8 cellular contexts compared by ENCODE assay signal in the genomic region with DNA sequence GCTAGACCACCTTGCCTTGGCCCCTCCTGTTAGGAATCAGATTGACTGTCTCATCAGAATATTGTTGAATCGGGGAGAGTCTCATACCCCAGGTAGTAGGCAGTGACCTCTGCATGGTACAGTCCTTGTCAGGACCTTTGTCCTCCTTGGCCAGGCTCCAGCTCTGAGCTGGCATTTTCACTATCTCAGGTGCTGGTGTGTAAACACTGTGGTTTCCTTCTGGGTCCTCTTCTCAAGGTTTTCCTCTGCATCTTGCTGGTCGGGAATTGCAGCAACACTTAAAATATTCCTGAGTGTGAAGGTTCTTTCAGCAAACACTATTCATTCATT.
DNase-seq lines count a peak whose midpoint lies in the region; ATAC-seq, FAIRE-seq and TF ChIP-seq lines count a peak whose summit lies in the region.
"Not testable (repeated sequence)": the region's sequence is repeated elsewhere in the genome, so short reads cannot be mapped to it uniquely, and the experiment has no call there.

No MANE protein-coding gene starts in this region.

- H2BK120ac ChIP-seq in IMR-90 (ENCODE audit: low read depth, low read length) = not testable (repeated sequence)

- TF ChIP-seq CTCF in IMR-90 (conservative IDR thresholded peaks at IDR 0.05; ENCODE audit: low read depth, low read length); Peyer's patch (IDR thresholded peaks at IDR 0.05); K562 (IDR thresholded peaks at IDR 0.05 in 2 of 3, conservative IDR thresholded peaks at IDR 0.05 in 1 of 3; ENCODE audit: insufficient read depth in 2 of 3, low read depth in 1 of 3, low read length in 3 of 3); right lobe of liver (IDR thresholded peaks at IDR 0.05); parathyroid adenoma (IDR thresholded peaks at IDR 0.05); upper lobe of right lung (IDR thresholded peaks at IDR 0.05): not testable (repeated sequence)

- not testable (repeated sequence) for H3K4me1 ChIP-seq in IMR-90 (ENCODE audit: control insufficient read depth, insufficient read depth, low read length); Peyer's patch; K562 (replicated peaks in 1 of 2; ENCODE audit: control insufficient read depth in 2 of 2, insufficient read depth in 2 of 2, low read length in 2 of 2); right lobe of liver; upper lobe of right lung
- peaks cover 41% of the 10 kb centered on the region for H3K4me1 ChIP-seq in parathyroid adenoma

- intact Hi-C loops in IMR-90 (cut with micrococcal nuclease); K562 (cut with micrococcal nuclease); left ventricle myocardium superior (cut with micrococcal nuclease); right lobe of liver (cut with DNase I); upper lobe of right lung (cut with DNase I): not testable (repeated sequence)

- not testable (repeated sequence) for H3K4ac ChIP-seq in IMR-90 (ENCODE audit: low read depth, low read length)

- H2AK9ac ChIP-seq in IMR-90 (replicated peaks; ENCODE audit: low read depth, low read length, poor library complexity) = not testable (repeated sequence)

- H3K56ac ChIP-seq in IMR-90 (ENCODE audit: extremely low read depth, insufficient read depth, low read length) = not testable (repeated sequence)

- TF ChIP-seq RAD21 in IMR-90 (IDR thresholded peaks at IDR 0.05; ENCODE audit: low read length); K562 (CRISPR knock-in tag; conservative IDR thresholded peaks at IDR 0.05 in 1 of 2, IDR thresholded peaks at IDR 0.05 in 1 of 2): not testable (repeated sequence)

- H3K36me3 ChIP-seq in IMR-90 (ENCODE audit: control insufficient read depth, insufficient read depth, low read length); Peyer's patch; K562 (ENCODE audit: control insufficient read depth, insufficient read depth, low read length); right lobe of liver; parathyroid adenoma (ENCODE audit: control insufficient read depth, insufficient read depth, low read length); upper lobe of right lung: not testable (repeated sequence)

- not testable (repeated sequence) for ATAC-seq in IMR-90 (ENCODE audit: low read depth); K562; upper lobe of right lung
- peak; percentile 50 for ATAC-seq in left ventricle myocardium superior
- peak; percentile 90 for ATAC-seq in left lobe of liver
- peak; percentile 78 to 82 (median 81) for ATAC-seq in right lobe of liver

- H2AFZ ChIP-seq in IMR-90 (replicated peaks; ENCODE audit: low read length, poor library complexity) = peak overlapping the region; percentile 21
- not testable (repeated sequence) for H2AFZ ChIP-seq in K562 (ENCODE audit: low read depth, low read length)
- H2AFZ ChIP-seq in parathyroid adenoma = peak overlapping the region; percentile 69

- BruUV-seq in IMR-90 (replicated peaks; lab: Mats Ljungman, UMichigan); K562 (replicated peaks; lab: Mats Ljungman, UMichigan): not testable (repeated sequence)

- not testable (repeated sequence) for H2BK20ac ChIP-seq in IMR-90 (ENCODE audit: low read depth, low read length)

- H3K79me1 ChIP-seq in IMR-90 (ENCODE audit: low read depth in 1 of 2, low read length in 2 of 2) = not testable (repeated sequence)

- not testable (repeated sequence) for FAIRE-seq in K562 (lab: Jason Lieb, UNC)

- H3K9me1 ChIP-seq in IMR-90 (ENCODE audit: insufficient read depth, low read length); K562 (ENCODE audit: control insufficient read depth, insufficient read depth, low read length): not testable (repeated sequence)

- not testable (repeated sequence) for H2AK5ac ChIP-seq in IMR-90 (ENCODE audit: low read depth, low read length)

- CTCF ChIA-PET in IMR-90 (lab: Yijun Ruan, JAX); K562 (lab: Yijun Ruan, JAX; ENCODE audit: low intra/inter-chr PET ratio): not testable (repeated sequence)

- H3K79me2 ChIP-seq in K562 (ENCODE audit: control insufficient read depth, insufficient read depth, low read length); parathyroid adenoma: not testable (repeated sequence)

- DNase-seq in IMR-90; K562 (ENCODE audit: extremely low read depth in 1 of 4, low spot score in 3 of 4); left ventricle myocardium superior: not testable (repeated sequence)
- DNase-seq in Peyer's patch = peak in 2 of 3 donors; percentile 69 to 71
- DNase-seq in left lobe of liver (ENCODE audit: low spot score) = peak; percentile 70
- DNase-seq in right lobe of liver = peak in 2 of 3 donors; percentile 50 to 77
- peak; percentile 48 for DNase-seq in upper lobe of right lung

- H4K91ac ChIP-seq in IMR-90 (ENCODE audit: insufficient read depth, low read depth, low read length) = not testable (repeated sequence)

- not testable (repeated sequence) for H4K5ac ChIP-seq in IMR-90 (ENCODE audit: low read depth, low read length)

- not testable (repeated sequence) for H3K4me2 ChIP-seq in IMR-90 (ENCODE audit: low read depth, low read length); K562 (ENCODE audit: insufficient read depth, low read length); parathyroid adenoma (ENCODE audit: low read length)

- H3K9me3 ChIP-seq in IMR-90 (ENCODE audit: control insufficient read depth, insufficient read depth, low read length); Peyer's patch; K562 (replicated peaks; ENCODE audit: control insufficient read depth, insufficient read depth, low read depth, low read length); right lobe of liver; parathyroid adenoma (ENCODE audit: control insufficient read depth, low read length); upper lobe of right lung: not testable (repeated sequence)

- not testable (repeated sequence) for H3K23ac ChIP-seq in IMR-90 (ENCODE audit: low read depth, low read length)

- POLR2A ChIA-PET in IMR-90 (lab: Charles Lee; ENCODE audit: unreplicated experiment); K562 (lab: Yijun Ruan, JAX): not testable (repeated sequence)

- H4K20me1 ChIP-seq in IMR-90 (ENCODE audit: insufficient read depth, low read length); K562 (replicated peaks; ENCODE audit: control insufficient read depth, insufficient read depth, low read length): not testable (repeated sequence)

- H3K14ac ChIP-seq in IMR-90 (replicated peaks; ENCODE audit: low read depth, low read length) = not testable (repeated sequence)

- not testable (repeated sequence) for H4K8ac ChIP-seq in IMR-90 (ENCODE audit: low read depth in 2 of 2, low read length in 2 of 2)

- in situ Hi-C loops in IMR-90 (cut with MboI; ENCODE audit: low sequenced_read_pairs); K562 (cut with MboI): not testable (repeated sequence)

- H3K27ac ChIP-seq in IMR-90 (ENCODE audit: insufficient read depth, low read length); Peyer's patch; K562 (ENCODE audit: extremely low read depth, low read depth, low read length); right lobe of liver; upper lobe of right lung: not testable (repeated sequence)
- H3K27ac ChIP-seq in parathyroid adenoma = peak overlapping the region; percentile 56

- dilution Hi-C loops in IMR-90 (cut with HindIII; ENCODE audit: low sequenced_read_pairs, unreplicated experiment) = not testable (repeated sequence)

- not testable (repeated sequence) for TF ChIP-seq EP300 in K562 (IDR thresholded peaks at IDR 0.05; ENCODE audit: low read length)

- not testable (repeated sequence) for H2BK5ac ChIP-seq in IMR-90 (ENCODE audit: low read depth, low read length, poor library complexity, severe bottlenecking)

- H2BK15ac ChIP-seq in IMR-90 (ENCODE audit: low read depth, low read length) = not testable (repeated sequence)

- H3K27me3 ChIP-seq in IMR-90 (ENCODE audit: control insufficient read depth, insufficient read depth, low read length); Peyer's patch; right lobe of liver; parathyroid adenoma (ENCODE audit: control insufficient read depth, insufficient read depth, low read length); upper lobe of right lung: not testable (repeated sequence)
- H3K27me3 ChIP-seq in K562 (ENCODE audit: control insufficient read depth in 2 of 2, insufficient read depth in 2 of 2, low read length in 2 of 2) = peaks cover under 1 to 62% of the 10 kb centered on the region in 2 experiments

- WGBS in IMR-90 (ENCODE audit: extremely low coverage in 2 of 2, insufficient read length in 1 of 2), 2 experiments = 60% methylated on average over 1 of the region's 2 CpGs; no CpG with 5 or more reads in 1 of the 2 experiments
- 3% methylated on average over 2 of the region's 2 CpGs for WGBS in K562 (ENCODE audit: insufficient coverage, low coverage, missing lambda C conversion rate)
- 41% methylated on average over 2 of the region's 2 CpGs for WGBS in right lobe of liver (ENCODE audit: insufficient coverage, low coverage, low lambda C conversion rate, missing lambda C conversion rate)

- not testable (repeated sequence) for H3K9ac ChIP-seq in IMR-90 (ENCODE audit: low read depth, low read length); K562 (ENCODE audit: insufficient read depth in 1 of 2, low read depth in 2 of 2, low read length in 2 of 2); parathyroid adenoma

- not testable (repeated sequence) for H3K4me3 ChIP-seq in IMR-90 (ENCODE audit: insufficient read depth, low read depth, low read length); Peyer's patch; K562; right lobe of liver; parathyroid adenoma (ENCODE audit: low read depth, low read length); upper lobe of right lung

- not testable (repeated sequence) for H3K18ac ChIP-seq in IMR-90 (ENCODE audit: low read depth, low read length)

- TF ChIP-seq POLR2A in IMR-90 (IDR thresholded peaks at IDR 0.05; ENCODE audit: low read depth, low read length); Peyer's patch (IDR thresholded peaks at IDR 0.05); K562 (conservative IDR thresholded peaks at IDR 0.05); right lobe of liver (IDR thresholded peaks at IDR 0.05): not testable (repeated sequence)
